Comparison of ENCODE assay signal across 1 cellular context in the genomic region with DNA sequence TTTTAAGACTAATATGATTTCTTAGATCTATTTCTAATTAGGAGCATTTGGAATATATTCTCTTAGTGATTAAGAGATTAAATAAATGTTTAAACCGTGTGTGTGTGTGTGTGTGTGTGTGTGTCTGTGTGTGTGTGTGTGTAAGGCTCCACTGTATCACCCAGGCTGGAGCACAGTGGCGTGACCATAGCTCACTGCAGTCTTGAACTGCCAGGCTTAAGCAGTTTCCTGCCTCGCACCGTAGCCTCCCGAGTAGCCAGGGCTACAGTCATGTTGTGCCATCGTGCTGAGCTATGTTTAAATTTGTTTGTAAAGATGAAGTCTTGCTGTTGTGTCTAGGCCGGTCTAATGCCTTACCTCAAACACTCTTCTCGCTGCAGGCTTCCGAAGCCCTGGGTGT.
TF ChIP-seq lines count a peak whose summit lies in the region.

No MANE protein-coding gene starts in this region.

TF ChIP-seq in GM23338, 12 proteins besides CTCF, POLR2A, EP300 and RAD21:
- TF ChIP-seq STAT1 (IDR thresholded peaks at IDR 0.05; ENCODE audit: unreplicated experiment), result no peak
- TF ChIP-seq, protein P1, sequence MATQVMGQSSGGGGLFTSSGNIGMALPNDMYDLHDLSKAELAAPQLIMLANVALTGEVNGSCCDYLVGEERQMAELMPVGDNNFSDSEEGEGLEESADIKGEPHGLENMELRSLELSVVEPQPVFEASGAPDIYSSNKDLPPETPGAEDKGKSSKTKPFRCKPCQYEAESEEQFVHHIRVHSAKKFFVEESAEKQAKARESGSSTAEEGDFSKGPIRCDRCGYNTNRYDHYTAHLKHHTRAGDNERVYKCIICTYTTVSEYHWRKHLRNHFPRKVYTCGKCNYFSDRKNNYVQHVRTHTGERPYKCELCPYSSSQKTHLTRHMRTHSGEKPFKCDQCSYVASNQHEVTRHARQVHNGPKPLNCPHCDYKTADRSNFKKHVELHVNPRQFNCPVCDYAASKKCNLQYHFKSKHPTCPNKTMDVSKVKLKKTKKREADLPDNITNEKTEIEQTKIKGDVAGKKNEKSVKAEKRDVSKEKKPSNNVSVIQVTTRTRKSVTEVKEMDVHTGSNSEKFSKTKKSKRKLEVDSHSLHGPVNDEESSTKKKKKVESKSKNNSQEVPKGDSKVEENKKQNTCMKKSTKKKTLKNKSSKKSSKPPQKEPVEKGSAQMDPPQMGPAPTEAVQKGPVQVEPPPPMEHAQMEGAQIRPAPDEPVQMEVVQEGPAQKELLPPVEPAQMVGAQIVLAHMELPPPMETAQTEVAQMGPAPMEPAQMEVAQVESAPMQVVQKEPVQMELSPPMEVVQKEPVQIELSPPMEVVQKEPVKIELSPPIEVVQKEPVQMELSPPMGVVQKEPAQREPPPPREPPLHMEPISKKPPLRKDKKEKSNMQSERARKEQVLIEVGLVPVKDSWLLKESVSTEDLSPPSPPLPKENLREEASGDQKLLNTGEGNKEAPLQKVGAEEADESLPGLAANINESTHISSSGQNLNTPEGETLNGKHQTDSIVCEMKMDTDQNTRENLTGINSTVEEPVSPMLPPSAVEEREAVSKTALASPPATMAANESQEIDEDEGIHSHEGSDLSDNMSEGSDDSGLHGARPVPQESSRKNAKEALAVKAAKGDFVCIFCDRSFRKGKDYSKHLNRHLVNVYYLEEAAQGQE (IDR thresholded peaks at IDR 0.05; ENCODE audit: unreplicated experiment), result no peak
- TF ChIP-seq EZH2 (IDR thresholded peaks at IDR 0.05; ENCODE audit: low read depth, unreplicated experiment), result no peak
- TF ChIP-seq ZNF114 (CRISPR knock-in tag; IDR thresholded peaks at IDR 0.05), result no peak
- no peak for TF ChIP-seq ZNF331 (CRISPR knock-in tag; IDR thresholded peaks at IDR 0.05; ENCODE audit: low read depth)
- TF ChIP-seq, protein P2, sequence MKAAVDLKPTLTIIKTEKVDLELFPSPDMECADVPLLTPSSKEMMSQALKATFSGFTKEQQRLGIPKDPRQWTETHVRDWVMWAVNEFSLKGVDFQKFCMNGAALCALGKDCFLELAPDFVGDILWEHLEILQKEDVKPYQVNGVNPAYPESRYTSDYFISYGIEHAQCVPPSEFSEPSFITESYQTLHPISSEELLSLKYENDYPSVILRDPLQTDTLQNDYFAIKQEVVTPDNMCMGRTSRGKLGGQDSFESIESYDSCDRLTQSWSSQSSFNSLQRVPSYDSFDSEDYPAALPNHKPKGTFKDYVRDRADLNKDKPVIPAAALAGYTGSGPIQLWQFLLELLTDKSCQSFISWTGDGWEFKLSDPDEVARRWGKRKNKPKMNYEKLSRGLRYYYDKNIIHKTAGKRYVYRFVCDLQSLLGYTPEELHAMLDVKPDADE (IDR thresholded peaks at IDR 0.05), result no peak
- no peak for TF ChIP-seq JUNB (IDR thresholded peaks at IDR 0.05; ENCODE audit: unreplicated experiment)
- TF ChIP-seq, protein P3, sequence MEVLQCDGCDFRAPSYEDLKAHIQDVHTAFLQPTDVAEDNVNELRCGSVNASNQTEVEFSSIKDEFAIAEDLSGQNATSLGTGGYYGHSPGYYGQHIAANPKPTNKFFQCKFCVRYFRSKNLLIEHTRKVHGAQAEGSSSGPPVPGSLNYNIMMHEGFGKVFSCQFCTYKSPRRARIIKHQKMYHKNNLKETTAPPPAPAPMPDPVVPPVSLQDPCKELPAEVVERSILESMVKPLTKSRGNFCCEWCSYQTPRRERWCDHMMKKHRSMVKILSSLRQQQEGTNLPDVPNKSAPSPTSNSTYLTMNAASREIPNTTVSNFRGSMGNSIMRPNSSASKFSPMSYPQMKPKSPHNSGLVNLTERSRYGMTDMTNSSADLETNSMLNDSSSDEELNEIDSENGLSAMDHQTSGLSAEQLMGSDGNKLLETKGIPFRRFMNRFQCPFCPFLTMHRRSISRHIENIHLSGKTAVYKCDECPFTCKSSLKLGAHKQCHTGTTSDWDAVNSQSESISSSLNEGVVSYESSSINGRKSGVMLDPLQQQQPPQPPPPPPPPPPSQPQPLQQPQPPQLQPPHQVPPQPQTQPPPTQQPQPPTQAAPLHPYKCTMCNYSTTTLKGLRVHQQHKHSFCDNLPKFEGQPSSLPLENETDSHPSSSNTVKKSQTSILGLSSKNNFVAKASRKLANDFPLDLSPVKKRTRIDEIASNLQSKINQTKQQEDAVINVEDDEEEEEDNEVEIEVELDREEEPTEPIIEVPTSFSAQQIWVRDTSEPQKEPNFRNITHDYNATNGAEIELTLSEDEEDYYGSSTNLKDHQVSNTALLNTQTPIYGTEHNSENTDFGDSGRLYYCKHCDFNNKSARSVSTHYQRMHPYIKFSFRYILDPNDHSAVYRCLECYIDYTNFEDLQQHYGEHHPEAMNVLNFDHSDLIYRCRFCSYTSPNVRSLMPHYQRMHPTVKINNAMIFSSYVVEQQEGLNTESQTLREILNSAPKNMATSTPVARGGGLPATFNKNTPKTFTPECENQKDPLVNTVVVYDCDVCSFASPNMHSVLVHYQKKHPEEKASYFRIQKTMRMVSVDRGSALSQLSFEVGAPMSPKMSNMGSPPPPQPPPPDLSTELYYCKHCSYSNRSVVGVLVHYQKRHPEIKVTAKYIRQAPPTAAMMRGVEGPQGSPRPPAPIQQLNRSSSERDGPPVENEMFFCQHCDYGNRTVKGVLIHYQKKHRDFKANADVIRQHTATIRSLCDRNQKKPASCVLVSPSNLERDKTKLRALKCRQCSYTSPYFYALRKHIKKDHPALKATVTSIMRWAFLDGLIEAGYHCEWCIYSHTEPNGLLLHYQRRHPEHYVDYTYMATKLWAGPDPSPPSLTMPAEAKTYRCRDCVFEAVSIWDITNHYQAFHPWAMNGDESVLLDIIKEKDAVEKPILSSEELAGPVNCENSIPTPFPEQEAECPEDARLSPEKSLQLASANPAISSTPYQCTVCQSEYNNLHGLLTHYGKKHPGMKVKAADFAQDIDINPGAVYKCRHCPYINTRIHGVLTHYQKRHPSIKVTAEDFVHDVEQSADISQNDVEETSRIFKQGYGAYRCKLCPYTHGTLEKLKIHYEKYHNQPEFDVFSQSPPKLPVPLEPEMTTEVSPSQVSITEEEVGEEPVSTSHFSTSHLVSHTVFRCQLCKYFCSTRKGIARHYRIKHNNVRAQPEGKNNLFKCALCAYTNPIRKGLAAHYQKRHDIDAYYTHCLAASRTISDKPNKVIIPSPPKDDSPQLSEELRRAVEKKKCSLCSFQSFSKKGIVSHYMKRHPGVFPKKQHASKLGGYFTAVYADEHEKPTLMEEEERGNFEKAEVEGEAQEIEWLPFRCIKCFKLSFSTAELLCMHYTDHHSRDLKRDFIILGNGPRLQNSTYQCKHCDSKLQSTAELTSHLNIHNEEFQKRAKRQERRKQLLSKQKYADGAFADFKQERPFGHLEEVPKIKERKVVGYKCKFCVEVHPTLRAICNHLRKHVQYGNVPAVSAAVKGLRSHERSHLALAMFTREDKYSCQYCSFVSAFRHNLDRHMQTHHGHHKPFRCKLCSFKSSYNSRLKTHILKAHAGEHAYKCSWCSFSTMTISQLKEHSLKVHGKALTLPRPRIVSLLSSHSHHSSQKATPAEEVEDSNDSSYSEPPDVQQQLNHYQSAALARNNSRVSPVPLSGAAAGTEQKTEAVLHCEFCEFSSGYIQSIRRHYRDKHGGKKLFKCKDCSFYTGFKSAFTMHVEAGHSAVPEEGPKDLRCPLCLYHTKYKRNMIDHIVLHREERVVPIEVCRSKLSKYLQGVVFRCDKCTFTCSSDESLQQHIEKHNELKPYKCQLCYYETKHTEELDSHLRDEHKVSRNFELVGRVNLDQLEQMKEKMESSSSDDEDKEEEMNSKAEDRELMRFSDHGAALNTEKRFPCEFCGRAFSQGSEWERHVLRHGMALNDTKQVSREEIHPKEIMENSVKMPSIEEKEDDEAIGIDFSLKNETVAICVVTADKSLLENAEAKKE (CRISPR knock-in tag; IDR thresholded peaks at IDR 0.05), result no peak
- TF ChIP-seq CREB1 (CRISPR knock-in tag; IDR thresholded peaks at IDR 0.05; ENCODE audit: low read depth), result no peak
- TF ChIP-seq NANOG (IDR thresholded peaks at IDR 0.05; ENCODE audit: borderline replicate concordance), result no peak
- TF ChIP-seq POLR2AphosphoS5 (IDR thresholded peaks at IDR 0.05; ENCODE audit: low read depth), result no peak
- TF ChIP-seq EZH2phosphoT487 (IDR thresholded peaks at IDR 0.05; ENCODE audit: unreplicated experiment), result no peak
